In the genomic region with DNA sequence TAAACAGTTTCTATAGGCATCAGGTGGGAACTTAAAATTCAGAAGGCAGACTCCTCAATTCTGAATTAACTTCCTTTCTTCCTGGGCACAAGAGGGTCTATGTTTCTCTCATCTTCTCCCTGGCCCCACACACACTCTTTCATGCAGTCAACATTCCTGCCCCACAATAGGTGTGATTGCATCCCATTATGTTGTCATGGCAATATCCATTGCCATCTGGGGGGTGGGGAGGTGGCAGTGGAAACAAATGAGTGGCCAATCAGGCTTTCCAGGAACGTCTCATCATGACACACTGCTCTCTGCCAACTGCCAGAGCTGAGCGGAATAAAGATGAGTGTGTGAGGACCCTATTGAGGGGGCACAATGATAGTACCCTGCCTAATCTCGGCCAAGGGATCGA, we compare ENCODE assay signal across 30 cellular contexts.
A peak's percentile ranks its signal among the peaks of the same experiment; 100 is the strongest.
DNase-seq lines count a peak whose midpoint lies in the region; ATAC-seq and TF ChIP-seq lines count a peak whose summit lies in the region.
"Had no signal": no experiment of that assay in that cellular context is flagged by ENCODE, and none has a peak within 500 bp of the region (broad histone marks: within the 10 kb centered on the region; RNA-seq: fewer than 3 reads in every experiment).

No MANE protein-coding gene starts in this region.

- CTCF ChIA-PET in HEK293T (lab: Yijun Ruan, JAX): no interaction called here

- no peak overlapping the region for H3K27ac ChIP-seq in coronary artery
- H3K27ac ChIP-seq: ascending aorta, BLaER1, gastroesophageal sphincter, hepatocyte, KMS-11, neutrophil, suprapubic skin had no signal

- no peaks in the 10 kb centered on the region for H3K9me3 Mint-ChIP-seq in neural crest cell
- H3K9me3 Mint-ChIP-seq: activated naive CD8-positive, alpha-beta T cell treated with anti-CD3 and anti-CD28 coated beads, Interleukin-2, amount 10 ng/mL, durations not matched to agents 7 days and 5 days; stimulated activated naive B cell treated with anti-CD40 and anti-IgM and Interleukin-4, amounts not matched to agents 10 μg/mL and 1 μg/mL and 100 μg/mL, for 72 hours had no signal

- no peaks in the 10 kb centered on the region for H3K36me3 Mint-ChIP-seq in neural crest cell (ENCODE audit: low read depth)
- H3K36me3 Mint-ChIP-seq: activated naive CD8-positive, alpha-beta T cell treated with anti-CD3 and anti-CD28 coated beads, Interleukin-2, amount 10 ng/mL, durations not matched to agents 7 days and 5 days; stimulated activated naive B cell treated with anti-CD40 and anti-IgM and Interleukin-4, amounts not matched to agents 10 μg/mL and 1 μg/mL and 100 μg/mL, for 72 hours had no signal

- peaks cover 38% of the 10 kb centered on the region for H3K4me1 Mint-ChIP-seq in neural crest cell
- H3K4me1 Mint-ChIP-seq: activated naive CD8-positive, alpha-beta T cell treated with anti-CD3 and anti-CD28 coated beads, Interleukin-2, amount 10 ng/mL, durations not matched to agents 7 days and 5 days; stimulated activated naive B cell treated with anti-CD40 and anti-IgM and Interleukin-4, amounts not matched to agents 10 μg/mL and 1 μg/mL and 100 μg/mL, for 72 hours; T-helper 17 cell had no signal

- no peaks in the 10 kb centered on the region; the same call in 1 of the 2 replicates for H3K9me3 ChIP-seq in NT2/D1 (ENCODE audit: insufficient read depth, low read length)
- H3K9me3 ChIP-seq: ascending aorta, BLaER1, gastroesophageal sphincter, neutrophil, suprapubic skin had no signal

- H3K36me3 ChIP-seq in NT2/D1 (ENCODE audit: insufficient read depth, insufficient read length, low read length): no peaks in the 10 kb centered on the region
- H3K36me3 ChIP-seq: ascending aorta, BLaER1, gastroesophageal sphincter, neutrophil, suprapubic skin had no signal

- peaks cover 8% of the 10 kb centered on the region for H3K4me1 ChIP-seq in NT2/D1 (ENCODE audit: insufficient read depth, insufficient read length)
- H3K4me1 ChIP-seq: ascending aorta, suprapubic skin had no signal

- peak overlapping the region; percentile 79 for H3K27ac Mint-ChIP-seq in neural crest cell (ENCODE audit: unreplicated experiment)
- H3K27ac Mint-ChIP-seq: activated CD8-positive, alpha-beta T cell treated with anti-CD3 and anti-CD28 coated beads, Interleukin-2, amount 10 ng/mL, durations not matched to agents 7 days and 5 days; activated naive CD8-positive, alpha-beta T cell treated with anti-CD3 and anti-CD28 coated beads, Interleukin-2, amount 10 ng/mL, durations not matched to agents 7 days and 5 days; progenitor cell of endocrine pancreas; stimulated activated naive B cell treated with anti-CD40 and anti-IgM and Interleukin-4, amounts not matched to agents 10 μg/mL and 1 μg/mL and 100 μg/mL, for 72 hours; T-helper 17 cell had no signal

- H3K27me3 Mint-ChIP-seq in neural crest cell (ENCODE audit: low read depth): peaks cover 8% of the 10 kb centered on the region

- H3K4me3 ChIP-seq in NT2/D1 (ENCODE audit: insufficient read length, low read depth): no peak overlapping the region
- no peak overlapping the region for H3K4me3 ChIP-seq in coronary artery
- H3K4me3 ChIP-seq: ascending aorta, BLaER1, gastroesophageal sphincter, hepatocyte, suprapubic skin had no signal

- no peaks in the 10 kb centered on the region for H3K27me3 ChIP-seq in NT2/D1 (ENCODE audit: insufficient read depth, insufficient read length)
- H3K27me3 ChIP-seq: ascending aorta, BLaER1, gastroesophageal sphincter, hepatocyte had no signal

- POLR2A ChIA-PET in HEK293T (lab: Yijun Ruan, JAX): no interaction called here

- no peak overlapping the region for H3K9ac ChIP-seq in NT2/D1 (ENCODE audit: insufficient read length, low read depth)
- H3K9ac ChIP-seq: BLaER1, KMS-11 had no signal

- DNase-seq in NCI-H82 (lab: John Stamatoyannopoulos, UW) (peak; percentile 77), NCI-H82 treated with DMSO at 0.1 percent for 48 hours (lab: John Stamatoyannopoulos, UW; ENCODE audit: unreplicated experiment) (no peak), NCI-H1105 treated with DMSO at 0.1 percent for 48 hours (lab: John Stamatoyannopoulos, UW) (peak; percentile 65), NT2/D1 (ENCODE audit: low read depth, low spot score) (peak; percentile 47), neural crest cell (ENCODE audit: low read depth, low spot score) (peak; percentile 11), HEK293T (ENCODE audit: extremely low spot score) (no peak), coronary artery (ENCODE audit: low spot score) (no peak)
- DNase-seq: activated CD4-positive, alpha-beta T cell treated with anti-CD3 and anti-CD28 coated beads for 1 hour; activated CD8-positive, alpha-beta T cell treated with anti-CD3 and anti-CD28 coated beads, Interleukin-2, amount 10 ng/mL, durations not matched to agents 7 days and 5 days; activated effector memory CD4-positive, alpha-beta T cell treated with Interleukin-2 at 50 U/mL for 16 hours; activated naive CD8-positive, alpha-beta T cell treated with anti-CD3 and anti-CD28 coated beads, Interleukin-2, amount 10 ng/mL, durations not matched to agents 7 days and 5 days; caudate nucleus; dermis blood vessel endothelial cell; mesenchymal stem cell; MM.1S; NCI-H187 treated with DMSO at 0.1 percent for 48 hours; NCI-H446 treated with DMSO at 0.1 percent for 48 hours; stimulated activated naive B cell treated with anti-CD40 and anti-IgM and Interleukin-4, amounts not matched to agents 10 μg/mL and 1 μg/mL and 100 μg/mL, for 72 hours; T-helper 17 cell had no signal

- no peak for ATAC-seq in HG02852 (IDR thresholded peaks at IDR 0.05; ENCODE audit: unreplicated experiment)
- ATAC-seq: activated CD8-positive, alpha-beta T cell treated with anti-CD3 and anti-CD28 coated beads, Interleukin-2, amount 10 ng/mL, durations not matched to agents 7 days and 5 days; gastroesophageal sphincter; sciatic nerve; SK-N-SH treated with all-trans-retinoic acid at 6 μM for 48 hours; stimulated activated naive B cell treated with anti-CD40 and anti-IgM and Interleukin-4, amounts not matched to agents 10 μg/mL and 1 μg/mL and 100 μg/mL, for 72 hours; T-helper 17 cell had no signal

- peak overlapping the region; percentile 33 for H3K4me3 Mint-ChIP-seq in neural crest cell
- H3K4me3 Mint-ChIP-seq: activated CD8-positive, alpha-beta T cell treated with anti-CD3 and anti-CD28 coated beads, Interleukin-2, amount 10 ng/mL, durations not matched to agents 7 days and 5 days; activated naive CD8-positive, alpha-beta T cell treated with anti-CD3 and anti-CD28 coated beads, Interleukin-2, amount 10 ng/mL, durations not matched to agents 7 days and 5 days; stimulated activated naive B cell treated with anti-CD40 and anti-IgM and Interleukin-4, amounts not matched to agents 10 μg/mL and 1 μg/mL and 100 μg/mL, for 72 hours; T-helper 17 cell had no signal

- TF ChIP-seq CTCF in neural crest cell (conservative IDR thresholded peaks at IDR 0.05): no peak
- TF ChIP-seq CTCF in coronary artery (IDR thresholded peaks at IDR 0.05): no peak

TF ChIP-seq in HEK293T, 16 proteins besides CTCF, POLR2A, EP300 and RAD21:
- TF ChIP-seq LEF1 (IDR thresholded peaks at IDR 0.05; ENCODE audit: borderline replicate concordance) (no peak), L3MBTL2 (conservative IDR thresholded peaks at IDR 0.05) (no peak), BHLHE40 (IDR thresholded peaks at IDR 0.05; ENCODE audit: borderline replicate concordance) (no peak), FOXA1 (IDR thresholded peaks at IDR 0.05) (no peak), CTBP1 (IDR thresholded peaks at IDR 0.05; ENCODE audit: borderline replicate concordance) (no peak), ARNT (IDR thresholded peaks at IDR 0.05) (no peak), SUZ12 (IDR thresholded peaks at IDR 0.05) (no peak), FOXM1 (IDR thresholded peaks at IDR 0.05; ENCODE audit: borderline replicate concordance) (no peak), HDGF (IDR thresholded peaks at IDR 0.05; ENCODE audit: borderline replicate concordance) (no peak), ZNF384 (IDR thresholded peaks at IDR 0.05) (no peak)

Comparison
In these comparisons a context has a peak if more than half of its experiments do, and no peak if none do; other contexts are left out.
1. DNase-seq: peak in NCI-H82 (single experiment), NCI-H1105 treated with DMSO at 0.1 percent for 48 hours (single experiment), NT2/D1 (single experiment) and neural crest cell (single experiment); none in NCI-H82 treated with DMSO at 0.1 percent for 48 hours (single experiment), HEK293T (single experiment) and coronary artery (single experiment).